ENCODE assay signal across 23 cellular contexts in genomic region chr12:121130866-121131373, GRCh38. TPM values are rescaled to one million over a fixed set of nuclear protein-coding genes. Genes with fewer than 3 reads are reported as not detected.
A peak's percentile ranks its signal among the peaks of the same experiment; 100 is the strongest.
DNase-seq lines count a peak whose midpoint lies in the region; ATAC-seq, FAIRE-seq and TF ChIP-seq lines count a peak whose summit lies in the region.
"Had no signal": no experiment of that assay in that cellular context is flagged by ENCODE, and none has a peak within 500 bp of the region (broad histone marks: within the 10 kb centered on the region; RNA-seq: fewer than 3 reads in every experiment).

No MANE protein-coding gene starts in this region.

- FAIRE-seq in frontal cortex (lab: Jason Lieb, UNC), result no peak
- FAIRE-seq: GM12892, urothelium cell line had no signal

- peak overlapping the region; percentile 95 for H3K27ac ChIP-seq in layer of hippocampus (ENCODE audit: low read depth, low read length)
- H3K27ac ChIP-seq: ascending aorta, PC-9 had no signal

- H3K27me3 Mint-ChIP-seq in activated naive CD4-positive, alpha-beta T cell treated with anti-CD3 and anti-CD28 coated beads for 36 hours (ENCODE audit: low read depth), result no peaks in the 10 kb centered on the region
- H3K27me3 Mint-ChIP-seq in activated CD8-positive, alpha-beta T cell treated with anti-CD3 and anti-CD28 coated beads, Interleukin-2, amount 10 ng/mL, durations not matched to agents 7 days and 5 days (ENCODE audit: low read depth), result no peaks in the 10 kb centered on the region
- H3K27me3 Mint-ChIP-seq in WTC11 (ENCODE audit: low read depth), result peaks cover 16% of the 10 kb centered on the region
- H3K27me3 Mint-ChIP-seq: activated B cell treated with CpG ODN at 0.5 μM for 24 hours had no signal

- no peak for TF ChIP-seq CTCF in WTC11 (IDR thresholded peaks at IDR 0.05)

- H3K36me3 Mint-ChIP-seq in activated naive CD4-positive, alpha-beta T cell treated with anti-CD3 and anti-CD28 coated beads for 36 hours (ENCODE audit: low read depth), result peaks cover 4% of the 10 kb centered on the region
- H3K36me3 Mint-ChIP-seq in activated CD8-positive, alpha-beta T cell treated with anti-CD3 and anti-CD28 coated beads, Interleukin-2, amount 10 ng/mL, durations not matched to agents 7 days and 5 days (ENCODE audit: low read depth), result peaks cover 8% of the 10 kb centered on the region
- H3K36me3 Mint-ChIP-seq in WTC11, result no peaks in the 10 kb centered on the region

- no peaks in the 10 kb centered on the region for H3K27me3 ChIP-seq in layer of hippocampus (ENCODE audit: control insufficient read depth, insufficient read depth, low read length)
- H3K27me3 ChIP-seq: ascending aorta, gastroesophageal sphincter had no signal

- no peak overlapping the region for H3K4me3 Mint-ChIP-seq in activated naive CD4-positive, alpha-beta T cell treated with anti-CD3 and anti-CD28 coated beads for 36 hours
- H3K4me3 Mint-ChIP-seq in activated CD8-positive, alpha-beta T cell treated with anti-CD3 and anti-CD28 coated beads, Interleukin-2, amount 10 ng/mL, durations not matched to agents 7 days and 5 days, result no peak overlapping the region
- H3K4me3 Mint-ChIP-seq in WTC11, result no peak overlapping the region
- H3K4me3 Mint-ChIP-seq: activated B cell treated with CpG ODN at 0.5 μM for 24 hours had no signal

- ATAC-seq in activated CD8-positive, alpha-beta T cell treated with anti-CD3 and anti-CD28 coated beads, Interleukin-2, amount 10 ng/mL, durations not matched to agents 7 days and 5 days, result no peak
- ATAC-seq in WTC11, result no peak
- ATAC-seq: esophagus mucosa, gastroesophageal sphincter had no signal

- CTCF ChIA-PET in activated naive CD4-positive, alpha-beta T cell treated with anti-CD3 and anti-CD28 coated beads for 36 hours (lab: Charles Lee), result interaction anchor here (0.5 kb wide), 1 partner anchor 109 kb away, joined by 3 read pairs; no protein-coding TSS in a partner anchor
- CTCF ChIA-PET in activated CD8-positive, alpha-beta T cell treated with anti-CD3 and anti-CD28 coated beads, Interleukin-2, amount 10 ng/mL, durations not matched to agents 7 days and 5 days (lab: Charles Lee), result interaction anchor here (1.3 kb wide), 2 partner anchors 14 to 38 kb away, joined by 3 read pairs; no protein-coding TSS in a partner anchor
- CTCF ChIA-PET in WTC11 (lab: Charles Lee), result no interaction called here

- peaks cover 59% of the 10 kb centered on the region for H3K4me1 Mint-ChIP-seq in activated naive CD4-positive, alpha-beta T cell treated with anti-CD3 and anti-CD28 coated beads for 36 hours (ENCODE audit: low read depth)
- H3K4me1 Mint-ChIP-seq in activated CD8-positive, alpha-beta T cell treated with anti-CD3 and anti-CD28 coated beads, Interleukin-2, amount 10 ng/mL, durations not matched to agents 7 days and 5 days (ENCODE audit: low read depth), result peaks cover 77% of the 10 kb centered on the region
- H3K4me1 Mint-ChIP-seq in WTC11, result peaks cover 19% of the 10 kb centered on the region

- DNase-seq in activated naive CD4-positive, alpha-beta T cell treated with anti-CD3 and anti-CD28 coated beads for 36 hours, result no peak
- no peak for DNase-seq in activated naive CD4-positive, alpha-beta T cell (lab: John Stamatoyannopoulos, UW)
- DNase-seq in activated CD8-positive, alpha-beta T cell treated with anti-CD3 and anti-CD28 coated beads, Interleukin-2, amount 10 ng/mL, durations not matched to agents 7 days and 5 days, result no peak
- DNase-seq in NCI-H2227 (lab: John Stamatoyannopoulos, UW; ENCODE audit: unreplicated experiment), result no peak
- DNase-seq in NCI-H2196 treated with DMSO at 0.1 percent for 48 hours (lab: John Stamatoyannopoulos, UW; ENCODE audit: unreplicated experiment), result no peak
- no peak for DNase-seq in WTC11 (ENCODE audit: low spot score)
- DNase-seq in frontal cortex (ENCODE audit: low spot score in 2 of 2), result no peak
- DNase-seq: activated B cell treated with CpG ODN at 0.5 μM for 24 hours; DND-41; effector memory CD4-positive, alpha-beta T cell; Karpas-422; NCI-H1694 treated with DMSO at 0.1 percent for 48 hours; NCI-H226; occipital lobe; PC-9; SIG-M5; stimulated activated CD4-positive, alpha-beta T cell treated with anti-CD3 and anti-CD28 coated beads, Interleukin-4, amount 100 ng/mL, for 1 hour had no signal

- POLR2A ChIA-PET in activated CD8-positive, alpha-beta T cell treated with anti-CD3 and anti-CD28 coated beads, Interleukin-2, amount 10 ng/mL, durations not matched to agents 7 days and 5 days (lab: Charles Lee), result interaction anchor here (0.9 kb wide), 1 partner anchor 76 kb away, joined by 3 read pairs; no protein-coding TSS in a partner anchor
- POLR2A ChIA-PET in WTC11 (lab: Charles Lee), result no interaction called here

- H3K9me3 Mint-ChIP-seq in activated naive CD4-positive, alpha-beta T cell treated with anti-CD3 and anti-CD28 coated beads for 36 hours, result peaks cover 3% of the 10 kb centered on the region
- H3K9me3 Mint-ChIP-seq in activated CD8-positive, alpha-beta T cell treated with anti-CD3 and anti-CD28 coated beads, Interleukin-2, amount 10 ng/mL, durations not matched to agents 7 days and 5 days (ENCODE audit: insufficient read depth), result no peaks in the 10 kb centered on the region
- peaks cover 9% of the 10 kb centered on the region for H3K9me3 Mint-ChIP-seq in WTC11

- intact Hi-C loops in activated naive CD4-positive, alpha-beta T cell treated with anti-CD3 and anti-CD28 coated beads for 36 hours (cut with micrococcal nuclease), result loop anchor here (10.0 kb wide), 1 partner anchor 336 kb away; no protein-coding TSS in a partner anchor

- peak overlapping the region; percentile 43 for H3K27ac Mint-ChIP-seq in activated naive CD4-positive, alpha-beta T cell treated with anti-CD3 and anti-CD28 coated beads for 36 hours
- H3K27ac Mint-ChIP-seq in activated CD8-positive, alpha-beta T cell treated with anti-CD3 and anti-CD28 coated beads, Interleukin-2, amount 10 ng/mL, durations not matched to agents 7 days and 5 days, result peak overlapping the region; percentile 20
- H3K27ac Mint-ChIP-seq in WTC11, result no peak overlapping the region

TF ChIP-seq in WTC11, 78 proteins besides CTCF, POLR2A, EP300 and RAD21:
- no peak for TF ChIP-seq ZNF423 (CRISPR knock-in tag; IDR thresholded peaks at IDR 0.05)
- no peak for TF ChIP-seq ZNF263 (CRISPR knock-in tag; IDR thresholded peaks at IDR 0.05; ENCODE audit: low read depth)
- no peak for TF ChIP-seq ZNF121 (CRISPR knock-in tag; IDR thresholded peaks at IDR 0.05)
- TF ChIP-seq JAZF1 (CRISPR knock-in tag; IDR thresholded peaks at IDR 0.05), result no peak
- TF ChIP-seq ZNF138 (CRISPR knock-in tag; conservative IDR thresholded peaks at IDR 0.05), result no peak
- no peak for TF ChIP-seq NR2C2 (CRISPR knock-in tag; IDR thresholded peaks at IDR 0.05)
- TF ChIP-seq MLX (CRISPR knock-in tag; IDR thresholded peaks at IDR 0.05), result no peak
- no peak for TF ChIP-seq OVOL2 (CRISPR knock-in tag; IDR thresholded peaks at IDR 0.05; ENCODE audit: borderline replicate concordance)

RNA-seq across cellular contexts. Expression of gene P2RX7, which starts 1.8 kb away (rescaled TPM):
- 1 to 10 TPM; 6.3 to 6.6 TPM for total RNA-seq in activated naive CD4-positive, alpha-beta T cell treated with anti-CD3 and anti-CD28 coated beads for 36 hours
- total RNA-seq in activated CD8-positive, alpha-beta T cell treated with anti-CD3 and anti-CD28 coated beads, Interleukin-2, amount 10 ng/mL, durations not matched to agents 7 days and 5 days, result 1 to 10 TPM; 8.9 to 9.7 TPM
- total RNA-seq in WTC11 (2021) (0.21 to 0.55 TPM (median 0.55 TPM) in 3 replicates), frontal cortex (1.2 TPM)
